ENCODE assay signal across 1 cellular context in the genomic region with DNA sequence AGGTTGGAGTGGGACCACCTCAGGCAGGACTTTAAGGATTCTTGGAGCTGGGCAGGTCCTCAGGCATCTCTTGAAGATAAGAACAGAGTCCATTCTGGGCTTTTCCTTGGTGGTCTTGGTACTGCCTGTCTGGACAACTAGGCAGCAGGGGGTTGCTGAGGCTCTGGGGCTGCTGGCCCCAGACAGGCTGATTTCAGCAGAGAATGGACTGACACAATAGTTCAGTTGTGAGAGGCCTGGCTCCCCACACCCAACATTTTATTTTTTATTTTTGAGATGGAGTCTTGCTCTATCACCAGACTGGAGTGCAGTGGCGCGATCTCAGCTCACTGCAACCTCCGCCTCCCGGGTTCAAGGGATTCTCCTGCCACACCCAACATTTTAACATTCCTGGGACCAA.
TF ChIP-seq lines count a peak whose summit lies in the region.

No MANE protein-coding gene starts in this region.

TF ChIP-seq in K562, 482 proteins besides CTCF, POLR2A, EP300 and RAD21 (continued from another document):
- TF ChIP-seq CTBP1 (IDR thresholded peaks at IDR 0.05; ENCODE audit: borderline replicate concordance) (no peak), RFX7 (CRISPR knock-in tag; IDR thresholded peaks at IDR 0.05) (no peak), MEIS2 (IDR thresholded peaks at IDR 0.05; ENCODE audit: partially characterized antibody) (peak; percentile 3), MTA3 (IDR thresholded peaks at IDR 0.05; ENCODE audit: borderline replicate concordance) (no peak), ZNF436 (CRISPR knock-in tag; IDR thresholded peaks at IDR 0.05) (no peak)
- TF ChIP-seq, protein P1, sequence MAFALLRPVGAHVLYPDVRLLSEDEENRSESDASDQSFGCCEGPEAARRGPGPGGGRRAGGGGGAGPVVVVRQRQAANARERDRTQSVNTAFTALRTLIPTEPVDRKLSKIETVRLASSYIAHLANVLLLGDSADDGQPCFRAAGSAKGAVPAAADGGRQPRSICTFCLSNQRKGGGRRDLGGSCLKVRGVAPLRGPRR (CRISPR knock-in tag; IDR thresholded peaks at IDR 0.05) = no peak
- TF ChIP-seq, protein P2, sequence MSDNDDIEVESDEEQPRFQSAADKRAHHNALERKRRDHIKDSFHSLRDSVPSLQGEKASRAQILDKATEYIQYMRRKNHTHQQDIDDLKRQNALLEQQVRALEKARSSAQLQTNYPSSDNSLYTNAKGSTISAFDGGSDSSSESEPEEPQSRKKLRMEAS (CRISPR knock-in tag; IDR thresholded peaks at IDR 0.05) = no peak
